Comparison of ENCODE assay signal across 20 cellular contexts in genomic region chr11:114368918-114369680, GRCh38.
"Had no signal": no experiment of that assay in that cellular context is flagged by ENCODE, and none has a peak within 500 bp of the region (broad histone marks: within the 10 kb centered on the region; RNA-seq: fewer than 3 reads in every experiment).

No MANE protein-coding gene starts in this region.

- H3K79me2 ChIP-seq: parathyroid adenoma had no signal

- ATAC-seq: activated CD4-positive, alpha-beta T cell treated with anti-CD3 and anti-CD28 coated beads for 36 hours; natural killer cell; stimulated activated effector memory CD8-positive, alpha-beta T cell treated with anti-CD3 and anti-CD28 coated beads, Interleukin-12 subunit alpha, Interleukin-12 subunit beta, amount 100 ng/mL, for 72 hours; upper lobe of right lung; WTC11 had no signal

- H3K27ac ChIP-seq: parathyroid adenoma, sigmoid colon, thoracic aorta, upper lobe of right lung had no signal

- H3K4me1 ChIP-seq: parathyroid adenoma, sigmoid colon, upper lobe of right lung had no signal

- H3K4me3 ChIP-seq: sigmoid colon, thoracic aorta, upper lobe of right lung had no signal

- H3K36me3 ChIP-seq: sigmoid colon, thoracic aorta, upper lobe of right lung had no signal

- H3K9me3 ChIP-seq: sigmoid colon, thoracic aorta, upper lobe of right lung had no signal

- DNase-seq: activated CD4-positive, alpha-beta memory T cell treated with anti-CD3 and anti-CD28 coated beads for 36 hours; activated CD4-positive, alpha-beta T cell treated with anti-CD3 and anti-CD28 coated beads for 36 hours; activated gamma-delta T cell treated with Interleukin-2 at 50 U/mL for 16 hours; activated T-cell treated with anti-CD3 and anti-CD28 coated beads for 4 hours; dermis blood vessel endothelial cell; effector memory CD4-positive, alpha-beta T cell; foreskin melanocyte; glutamatergic neuron; kidney glomerular epithelial cell; natural killer cell; sigmoid colon; stimulated activated CD4-positive, alpha-beta T cell treated with anti-CD3 and anti-CD28 coated beads, Interleukin-4, amount 100 ng/mL, for 24 hours; SW 1271; T-helper 2 cell; upper lobe of right lung had no signal

- FAIRE-seq: TTC549 had no signal

- H3K9ac ChIP-seq: parathyroid adenoma had no signal

- H2AFZ ChIP-seq: parathyroid adenoma had no signal

- H3K27me3 ChIP-seq: sigmoid colon had no signal
